Comparison of ENCODE assay signal across 8 cellular contexts in the genomic region with DNA sequence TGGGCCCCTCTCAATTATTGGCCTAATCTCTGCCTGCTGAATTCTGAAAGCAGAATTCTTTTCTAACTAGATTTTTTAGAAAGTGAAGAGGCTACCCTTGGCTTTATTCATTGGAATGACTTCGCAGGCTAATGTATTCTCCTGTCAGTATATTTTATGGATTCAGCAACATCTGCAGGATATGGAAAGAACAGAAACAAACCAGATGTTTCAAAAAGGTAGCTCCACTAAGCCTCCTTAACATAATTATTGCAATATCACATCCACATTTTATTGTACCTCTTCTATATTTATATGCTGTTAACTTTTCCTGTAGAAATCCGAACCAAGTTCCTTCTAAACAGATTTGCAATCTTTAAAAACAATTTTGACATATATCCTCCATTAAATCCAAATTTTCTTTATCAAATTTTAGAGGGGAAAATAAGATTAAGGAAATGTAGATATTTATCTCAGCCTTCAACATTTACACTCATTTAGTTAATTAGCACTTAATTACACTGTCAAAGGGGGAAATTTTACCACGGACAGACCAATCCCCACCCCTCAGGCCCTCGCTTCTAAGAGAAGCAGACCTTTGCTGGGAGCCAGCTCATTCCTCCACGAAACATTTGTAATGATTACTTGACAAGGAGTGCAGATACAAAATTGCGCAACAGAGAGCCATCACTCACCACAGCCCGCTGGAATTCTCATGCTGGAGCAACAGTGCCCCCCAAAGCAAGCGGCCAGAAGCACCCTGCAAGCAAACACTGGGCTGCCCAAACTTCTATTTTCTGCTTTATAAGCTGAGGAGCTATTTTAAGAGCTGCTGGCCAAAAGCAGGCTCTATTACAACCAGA.
DNase-seq lines count a peak whose midpoint lies in the region; TF ChIP-seq lines count a peak whose summit lies in the region.

No MANE protein-coding gene starts in this region.

- peak; percentile 67 for DNase-seq in SIG-M5 treated with dmso at 0.1 percent for 504 hours (lab: John Stamatoyannopoulos, UW; ENCODE audit: unreplicated experiment)
- DNase-seq in SIG-M5 (lab: John Stamatoyannopoulos, UW), result no peak
- DNase-seq in NCI-H187 treated with DMSO at 0.1 percent for 48 hours (lab: John Stamatoyannopoulos, UW), result peak; percentile 9
- DNase-seq in astrocyte of the cerebellum (ENCODE audit: low read depth), result peak; percentile 88
- peak; percentile 49 to 52 for DNase-seq in hippocampal formation (lab: John Stamatoyannopoulos, UW)
- peak; percentile 65 for DNase-seq in retinal pigment epithelial cell (ENCODE audit: low read depth)
- DNase-seq in effector CD8-positive, alpha-beta T cell (lab: John Stamatoyannopoulos, UW), result no peak
- no peak for DNase-seq in activated CD4-positive, alpha-beta T cell treated with anti-CD3 and anti-CD28 coated beads for 4 hours

- no peak overlapping the region for H3K4me3 ChIP-seq in astrocyte of the cerebellum (ENCODE audit: low read depth, low read length)
- H3K4me3 ChIP-seq in retinal pigment epithelial cell (ENCODE audit: low read length), result no peak overlapping the region

- peak; percentile 85 for TF ChIP-seq CTCF in astrocyte of the cerebellum (IDR thresholded peaks at IDR 0.05; ENCODE audit: low read depth, low read length, missing control alignments)
- peak; percentile 79 for TF ChIP-seq CTCF in retinal pigment epithelial cell (conservative IDR thresholded peaks at IDR 0.05; ENCODE audit: low read depth, low read length)

- in situ Hi-C loops in astrocyte of the cerebellum (cut with HindIII; ENCODE audit: low sequenced_read_pairs), result no loop called here

Comparison
In these comparisons a context has a peak if more than half of its experiments do, and no peak if none do; other contexts are left out.
1. DNase-seq: peak in SIG-M5 treated with dmso at 0.1 percent for 504 hours (single experiment), NCI-H187 treated with DMSO at 0.1 percent for 48 hours (single experiment), astrocyte of the cerebellum (single experiment), hippocampal formation (2 of 2) and retinal pigment epithelial cell (single experiment); none in SIG-M5 (single experiment), effector CD8-positive, alpha-beta T cell (single experiment) and activated CD4-positive, alpha-beta T cell treated with anti-CD3 and anti-CD28 coated beads for 4 hours (0 of 2).